Comparison of ENCODE assay signal across 29 cellular contexts in genomic region chr2:83386559-83386958, GRCh38.
"Had no signal": no experiment of that assay in that cellular context is flagged by ENCODE, and none has a peak within 500 bp of the region (broad histone marks: within the 10 kb centered on the region; RNA-seq: fewer than 3 reads in every experiment).

No MANE protein-coding gene starts in this region.

- DNase-seq: activated CD4-positive, alpha-beta T cell treated with anti-CD3 and anti-CD28 coated beads, Interleukin-2, amount 10 ng/mL, durations not matched to agents 24 days and 14 days; activated CD4-positive, alpha-beta T cell treated with anti-CD3 and anti-CD28 coated beads, Interleukin-2, amount 50 U/mL, for 4 hours; activated CD8-positive, alpha-beta T cell treated with anti-CD3 and anti-CD28 coated beads for 36 hours; activated effector memory CD4-positive, alpha-beta T cell treated with anti-CD3 and anti-CD28 coated beads, Interleukin-2, amount 50 U/mL, for 16 hours; activated naive CD4-positive, alpha-beta T cell; activated naive CD4-positive, alpha-beta T cell treated with anti-CD3 and anti-CD28 coated beads, Interleukin-2, amount 50 U/mL, for 16 hours; activated naive CD8-positive, alpha-beta T cell treated with anti-CD3 and anti-CD28 coated beads for 36 hours; activated T-cell treated with anti-CD3 and anti-CD28 coated beads, Interleukin-2, amount 50 U/mL, for 1 hour; activated T-cell treated with anti-CD3 and anti-CD28 coated beads, Interleukin-2, amount 50 U/mL, for 72 hours; amniotic stem cell; body of pancreas; NCI-H1048; NCI-H1105 treated with DMSO at 0.1 percent for 48 hours; NCI-H1436; NCI-H1694; NCI-H1930; NCI-H2081 treated with DMSO at 0.1 percent for 48 hours; NCI-H345; NCI-H524 treated with DMSO at 0.1 percent for 48 hours; PC-3; Peyer's patch; RPMI8226; SHP77 treated with DMSO at 0.1 percent for 48 hours; SK-N-SH had no signal

- H3K9ac ChIP-seq: SK-N-SH had no signal

- FAIRE-seq: astrocyte, TTC549 had no signal

- H3K36me3 ChIP-seq: breast epithelium, Peyer's patch, SJSA1 had no signal

- H3K4me3 ChIP-seq: body of pancreas, breast epithelium, Peyer's patch, SJSA1 had no signal

- H3K9me3 ChIP-seq: body of pancreas, breast epithelium, Peyer's patch, SJSA1, SK-N-SH had no signal

- H3K4me1 ChIP-seq: body of pancreas, breast epithelium, Peyer's patch, SJSA1 had no signal

- H3K27ac ChIP-seq: body of pancreas, breast epithelium, Peyer's patch, SJSA1 had no signal

- H3K4me2 ChIP-seq: SK-N-SH had no signal

- ATAC-seq: activated CD8-positive, alpha-beta T cell treated with anti-CD3 and anti-CD28 coated beads for 36 hours; activated T-cell treated with anti-CD3 and anti-CD28 coated beads, Interleukin-2, amount 50 U/mL, for 72 hours; activated T-helper 17 cell treated with anti-CD3 and anti-CD28 coated beads, Interleukin-2, amount 50 U/mL, for 72 hours; body of pancreas; PC-3 had no signal

- H3K27me3 ChIP-seq: body of pancreas, breast epithelium, Peyer's patch, SJSA1 had no signal
